ENCODE assay signal across 8 cellular contexts in genomic region chr19:35266904-35267817, GRCh38. TPM values are rescaled to one million over a fixed set of nuclear protein-coding genes. Genes with fewer than 3 reads are reported as not detected.
DNase-seq lines count a peak whose midpoint lies in the region; ATAC-seq and TF ChIP-seq lines count a peak whose summit lies in the region.

No MANE protein-coding gene starts in this region.

- H4K20me1 ChIP-seq in MM.1S (ENCODE audit: insufficient read depth, low read length) (no peaks in the 10 kb centered on the region), neural cell (ENCODE audit: insufficient read depth) (no peaks in the 10 kb centered on the region)

- CTCF ChIA-PET in Calu3 (lab: Charles Lee) = interaction anchor here (0.6 kb wide), 1 partner anchor 16 kb away, joined by 5 read pairs; no protein-coding TSS in a partner anchor

- H3K9me3 Mint-ChIP-seq in Calu3 (ENCODE audit: low read depth, unreplicated experiment) = no peaks in the 10 kb centered on the region
- H3K9me3 Mint-ChIP-seq in activated T-cell treated with anti-CD3 and anti-CD28 coated beads, Interleukin-2, amount 50 U/mL, for 4 hours = no peaks in the 10 kb centered on the region

- 0 out of 2 replicates have a peak, but pooled peaks cover 2% of the 10 kb centered on the region for H3K36me3 ChIP-seq in MM.1S (replicated peaks; ENCODE audit: insufficient read depth, low read length)
- H3K36me3 ChIP-seq in neural cell (ENCODE audit: insufficient read depth, low read length) = no peaks in the 10 kb centered on the region
- peaks cover 0 to 4% of the 10 kb centered on the region in 2 donors for H3K36me3 ChIP-seq in aorta (ENCODE audit: control insufficient read depth in 1 of 2, insufficient read depth in 2 of 2, low read length in 1 of 2)

- H3K9ac ChIP-seq in MM.1S (ENCODE audit: low read length) = peak overlapping the region; percentile 73
- peak overlapping the region; percentile 86 for H3K9ac ChIP-seq in neural cell (ENCODE audit: low read length)

- no peaks in the 10 kb centered on the region for H3K9me2 ChIP-seq in MM.1S (replicated peaks; ENCODE audit: insufficient read depth, low read length)
- H3K9me2 ChIP-seq in neural cell (ENCODE audit: insufficient read depth, low read length) = no peaks in the 10 kb centered on the region

- H3F3A ChIP-seq in MM.1S (ENCODE audit: insufficient read depth, low read length) (peaks cover 10% of the 10 kb centered on the region), neural cell (ENCODE audit: insufficient read depth, low read length, poor library complexity, severe bottlenecking) (no peaks in the 10 kb centered on the region)

- intact Hi-C loops in Calu3 (cut with micrococcal nuclease; ENCODE audit: unreplicated experiment) (no loop called here), aorta (cut with DNase I) (loop anchor here (5.0 to 10.0 kb wide), 3 partner anchors 115 to 1892 kb away; partner anchors contain the start of genes CEBPG (in 1 of the 2), FXYD5 (in 1 of the 2) and FXYD7 (in 1 of the 2))

- H3K4me3 ChIP-seq in MM.1S (ENCODE audit: low read length) (peak overlapping the region; percentile 73), fibroblast of pulmonary artery (replicated peaks; ENCODE audit: low read depth, low read length) (peak overlapping the region; percentile 74), neural cell (ENCODE audit: low read length) (peak overlapping the region; percentile 94), aorta (ENCODE audit: low read length in 2 of 2) (peak overlapping the region; percentile 42 to 80)

- H3K27ac ChIP-seq in MM.1S (ENCODE audit: low read length) (peak overlapping the region; percentile 45; the same call in 1 of the 2 replicates), neural cell (ENCODE audit: low read length) (peak overlapping the region; percentile 81), aorta (ENCODE audit: low read depth in 1 of 2, low read length in 2 of 2) (peak overlapping the region; percentile 28 to 77)

- peak overlapping the region; percentile 88 for H3K27ac Mint-ChIP-seq in Calu3 (ENCODE audit: unreplicated experiment)

- TF ChIP-seq RAD21 in neural cell (conservative IDR thresholded peaks at IDR 0.05) = no peak

- H3K4me1 ChIP-seq in MM.1S (ENCODE audit: low read length) (no peaks in the 10 kb centered on the region), aorta (ENCODE audit: control insufficient read depth in 1 of 2, insufficient read depth in 2 of 2, low read length in 2 of 2) (no peaks in the 10 kb centered on the region)

- H3K27me3 Mint-ChIP-seq in Calu3 (ENCODE audit: unreplicated experiment) = no peaks in the 10 kb centered on the region
- no peaks in the 10 kb centered on the region for H3K27me3 Mint-ChIP-seq in activated T-cell treated with anti-CD3 and anti-CD28 coated beads, Interleukin-2, amount 50 U/mL, for 4 hours (ENCODE audit: low read depth)

- peaks cover 33% of the 10 kb centered on the region for H3K79me2 ChIP-seq in MM.1S (ENCODE audit: low read length)
- H3K79me2 ChIP-seq in neural cell (replicated peaks; ENCODE audit: insufficient read depth, low read length) = peaks cover 6% of the 10 kb centered on the region

- H3K4me1 Mint-ChIP-seq in Calu3 (ENCODE audit: low read depth, unreplicated experiment) = peaks cover 9% of the 10 kb centered on the region
- peaks cover 32% of the 10 kb centered on the region for H3K4me1 Mint-ChIP-seq in activated T-cell treated with anti-CD3 and anti-CD28 coated beads, Interleukin-2, amount 50 U/mL, for 4 hours (ENCODE audit: low read depth)

- peak overlapping the region; percentile 93 for H3K4me2 ChIP-seq in MM.1S (ENCODE audit: low read depth, low read length)
- peak overlapping the region; percentile 94 for H3K4me2 ChIP-seq in neural cell (ENCODE audit: low read length)

- H2AFZ ChIP-seq in MM.1S (ENCODE audit: low read length) = peak overlapping the region; percentile 40
- peak overlapping the region; percentile 65 for H2AFZ ChIP-seq in neural cell (ENCODE audit: low read depth, low read length)

- H3K36me3 Mint-ChIP-seq in Calu3 (ENCODE audit: insufficient read depth, unreplicated experiment) = peaks cover 97% of the 10 kb centered on the region
- H3K36me3 Mint-ChIP-seq in activated T-cell treated with anti-CD3 and anti-CD28 coated beads, Interleukin-2, amount 50 U/mL, for 4 hours (ENCODE audit: insufficient read depth) = peaks cover 18% of the 10 kb centered on the region

- TF ChIP-seq CTCF in Calu3 (IDR thresholded peaks at IDR 0.05; ENCODE audit: unreplicated experiment) (no peak), MM.1S (IDR thresholded peaks at IDR 0.05; ENCODE audit: low read length) (no peak), fibroblast of pulmonary artery (IDR thresholded peaks at IDR 0.05; ENCODE audit: low read length, missing control alignments) (no peak), neural cell (IDR thresholded peaks at IDR 0.05; ENCODE audit: poor library complexity, severe bottlenecking) (no peak)

- peak overlapping the region; percentile 70 for H3K4me3 Mint-ChIP-seq in Calu3 (ENCODE audit: low read depth, unreplicated experiment)
- H3K4me3 Mint-ChIP-seq in activated T-cell treated with anti-CD3 and anti-CD28 coated beads, Interleukin-2, amount 50 U/mL, for 4 hours = peak overlapping the region; percentile 89

- no peaks in the 10 kb centered on the region for H3K27me3 ChIP-seq in MM.1S (replicated peaks; ENCODE audit: insufficient read depth, low read length)
- no peaks in the 10 kb centered on the region for H3K27me3 ChIP-seq in neural cell (ENCODE audit: insufficient read depth, low read depth, low read length)
- no peaks in the 10 kb centered on the region for H3K27me3 ChIP-seq in aorta (ENCODE audit: control insufficient read depth in 1 of 2, insufficient read depth in 2 of 2, low read length in 1 of 2)

- TF ChIP-seq EP300 in neural cell (conservative IDR thresholded peaks at IDR 0.05; ENCODE audit: poor library complexity, severe bottlenecking) = no peak

- 6% methylated on average over 57 to 67 of the region's 67 CpGs for WGBS in aorta, 2 donors

- TSS peak; percentile 78 for BruUV-seq in Calu3 (replicated peaks; lab: Mats Ljungman, UMichigan)

- no peak for ATAC-seq in activated T-cell treated with anti-CD3 and anti-CD28 coated beads, Interleukin-2, amount 50 U/mL, for 4 hours
- ATAC-seq in aorta (ENCODE audit: low FRiP score) (peak; percentile 58), HG03045 (IDR thresholded peaks at IDR 0.05; ENCODE audit: unreplicated experiment) (no peak)

- H3K9me3 ChIP-seq in MM.1S (replicated peaks; ENCODE audit: insufficient read depth, low read length) = no peaks in the 10 kb centered on the region
- no peaks in the 10 kb centered on the region for H3K9me3 ChIP-seq in neural cell (ENCODE audit: low read length)
- no peaks in the 10 kb centered on the region for H3K9me3 ChIP-seq in aorta (ENCODE audit: control insufficient read depth, low read length)

- no peak for DNase-seq in Calu3
- peak; percentile 37 for DNase-seq in MM.1S
- peak; percentile 46 for DNase-seq in activated T-cell treated with anti-CD3 and anti-CD28 coated beads, Interleukin-2, amount 50 U/mL, for 4 hours
- no peak for DNase-seq in fibroblast of pulmonary artery (ENCODE audit: low read depth)
- DNase-seq in aorta = peak; percentile 69 to 87
- no peak for DNase-seq in NCI-H2107 (lab: John Stamatoyannopoulos, UW)

RNA-seq across cellular contexts. Expression of gene USF2, which starts 1.6 kb away (rescaled TPM):
- total RNA-seq in Calu3 (2022) (114 and 127 TPM in 2 replicates), aorta (100 to 1,000 TPM in 1 of 2 donors, 10 to 100 TPM in 1; 85.3 to 107 TPM)
- 100 to 1,000 TPM; 130 to 145 (median 144) TPM for total RNA-seq in activated T-cell treated with anti-CD3 and anti-CD28 coated beads, Interleukin-2, amount 50 U/mL, for 4 hours
- polyA plus RNA-seq in neural cell (104 and 107 TPM in 2 replicates), aorta (100 to 1,000 TPM; 101 to 148 TPM)
- 61.2 and 70.4 TPM in 2 replicates for polyA minus RNA-seq in neural cell

RNA-seq across cellular contexts. Expression of gene HAMP, which starts 15.2 kb away (rescaled TPM):
- total RNA-seq in Calu3 (2022) (0.45 TPM in 1 of 2 replicates, not detected in the other), aorta (1 to 10 TPM in 1 of 2 donors, not detected in 1; 2.5 TPM)
- under 1 TPM; 0.58 to 0.81 (median 0.60) TPM for total RNA-seq in activated T-cell treated with anti-CD3 and anti-CD28 coated beads, Interleukin-2, amount 50 U/mL, for 4 hours
- polyA plus RNA-seq in neural cell (not detected in 2 replicates), aorta (not detected)
- polyA minus RNA-seq in neural cell = 0.24 and 0.35 TPM in 2 replicates

RNA-seq across cellular contexts. Expression of gene LSR, which starts 18.4 kb away (rescaled TPM):
- total RNA-seq in Calu3 (2022) = 494 and 609 TPM in 2 replicates
- 10 to 100 TPM; 14.0 to 18.7 (median 17.1) TPM for total RNA-seq in activated T-cell treated with anti-CD3 and anti-CD28 coated beads, Interleukin-2, amount 50 U/mL, for 4 hours
- polyA plus RNA-seq in neural cell = not detected in 2 replicates
- 0.46 TPM in 1 of 2 replicates, not detected in the other for polyA minus RNA-seq in neural cell
- total RNA-seq in aorta = 10 to 100 TPM in 1 of 2 donors, 1 to 10 TPM in 1; 9.8 to 13.1 TPM
- polyA plus RNA-seq in aorta = 10 to 100 TPM in 1 of 2 donors, 1 to 10 TPM in 1; 5.8 to 12.4 TPM

RNA-seq across cellular contexts. Expression of gene MAG, which starts 24.8 kb away (rescaled TPM):
- total RNA-seq in Calu3 (2022) (not detected in 2 replicates), aorta (under 1 TPM in 1 of 2 donors, not detected in 1; 0.42 TPM)
- total RNA-seq in activated T-cell treated with anti-CD3 and anti-CD28 coated beads, Interleukin-2, amount 50 U/mL, for 4 hours = under 1 TPM in 1 of 3 donors, not detected in 2; 0.29 TPM
- polyA plus RNA-seq in neural cell (not detected in 2 replicates), aorta (not detected)
- polyA minus RNA-seq in neural cell = not detected in 2 replicates

RNA-seq across cellular contexts. Expression of gene FAM187B, which starts 38.6 kb away (rescaled TPM):
- total RNA-seq in Calu3 (2022) (not detected in 2 replicates), aorta (not detected)
- not detected for total RNA-seq in activated T-cell treated with anti-CD3 and anti-CD28 coated beads, Interleukin-2, amount 50 U/mL, for 4 hours
- polyA plus RNA-seq in neural cell (not detected in 2 replicates), aorta (not detected)
- polyA minus RNA-seq in neural cell = not detected in 2 replicates

Comparison
In these comparisons a context has a peak if more than half of its experiments do, and no peak if none do; other contexts are left out.
1. DNase-seq: peak in MM.1S (single experiment), activated T-cell treated with anti-CD3 and anti-CD28 coated beads, Interleukin-2, amount 50 U/mL, for 4 hours (single experiment) and aorta (2 of 2); none in Calu3 (single experiment), fibroblast of pulmonary artery (single experiment) and NCI-H2107 (single experiment).
2. RNA of gene LSR, which starts 18.4 kb away (total RNA-seq): 494 to 609 TPM in Calu3; 14.0 to 18.7 TPM in activated T-cell treated with anti-CD3 and anti-CD28 coated beads, Interleukin-2, amount 50 U/mL, for 4 hours and 9.8 to 13.1 TPM in aorta; every median in the first group is over 10 times any median in the second.
3. Peak in every context shown above with its lines, with median percentiles within 50 percentile points of each other: H3K27ac ChIP-seq and H3K4me3 ChIP-seq.